ENCODE assay signal across 8 cellular contexts in genomic region chr17:79812969-79813825, GRCh38. TPM values are rescaled to one million over a fixed set of nuclear protein-coding genes. Genes with fewer than 3 reads are reported as not detected.
DNase-seq lines count a peak whose midpoint lies in the region; ATAC-seq and TF ChIP-seq lines count a peak whose summit lies in the region.

No MANE protein-coding gene starts in this region.

- peak overlapping the region; percentile 21 to 62 (median 36) for H3K4me3 ChIP-seq in esophagus squamous epithelium

- no peak overlapping the region for H3K27ac ChIP-seq in esophagus squamous epithelium

- no peaks in the 10 kb centered on the region for H3K36me3 Mint-ChIP-seq in stimulated activated effector memory CD8-positive, alpha-beta T cell treated with anti-CD3 and anti-CD28 coated beads, Interleukin-12 subunit alpha, Interleukin-12 subunit beta, amount 100 ng/mL, for 72 hours

- peaks cover 47 to 74% (median 68%) of the 10 kb centered on the region in 3 donors for H3K4me1 ChIP-seq in esophagus squamous epithelium

- peaks cover 46 to 100% (median 59%) of the 10 kb centered on the region in 4 donors for H3K27me3 ChIP-seq in esophagus squamous epithelium

- H3K4me1 Mint-ChIP-seq in stimulated activated effector memory CD8-positive, alpha-beta T cell treated with anti-CD3 and anti-CD28 coated beads, Interleukin-12 subunit alpha, Interleukin-12 subunit beta, amount 100 ng/mL, for 72 hours, result peaks cover 31% of the 10 kb centered on the region

- peak overlapping the region; percentile 67 for H3K4me3 Mint-ChIP-seq in stimulated activated effector memory CD8-positive, alpha-beta T cell treated with anti-CD3 and anti-CD28 coated beads, Interleukin-12 subunit alpha, Interleukin-12 subunit beta, amount 100 ng/mL, for 72 hours

- no peak for TF ChIP-seq CTCF in esophagus squamous epithelium (IDR thresholded peaks at IDR 0.05)

- DNase-seq in NCI-H748 (lab: John Stamatoyannopoulos, UW; ENCODE audit: unreplicated experiment) (peak; percentile 60), NCI-H748 treated with DMSO at 0.1 percent for 48 hours (lab: John Stamatoyannopoulos, UW) (no peak), RKO (ENCODE audit: low spot score) (peak; percentile 23), esophagus squamous epithelium (lab: John Stamatoyannopoulos, UW) (no peak), HCEC 1CT (no peak)
- no peak for DNase-seq in stimulated activated effector memory CD8-positive, alpha-beta T cell treated with anti-CD3 and anti-CD28 coated beads, Interleukin-12 subunit alpha, Interleukin-12 subunit beta, amount 100 ng/mL, for 72 hours (ENCODE audit: low spot score in 2 of 2)

- WGBS in esophagus squamous epithelium, 2 donors, result 0% methylated on average over 3 of the region's 102 CpGs; no CpG with 5 or more reads in 1 of the 2 donors

- no peak for ATAC-seq in stimulated activated effector memory CD8-positive, alpha-beta T cell treated with anti-CD3 and anti-CD28 coated beads, Interleukin-12 subunit alpha, Interleukin-12 subunit beta, amount 100 ng/mL, for 72 hours
- ATAC-seq in GM18519 (IDR thresholded peaks at IDR 0.05; ENCODE audit: low FRiP score, unreplicated experiment) (no peak), HG03565 (IDR thresholded peaks at IDR 0.05; ENCODE audit: unreplicated experiment) (no peak)

- H3K27ac Mint-ChIP-seq in stimulated activated effector memory CD8-positive, alpha-beta T cell treated with anti-CD3 and anti-CD28 coated beads, Interleukin-12 subunit alpha, Interleukin-12 subunit beta, amount 100 ng/mL, for 72 hours, result no peak overlapping the region

- H3K9me3 ChIP-seq in esophagus squamous epithelium, result no peaks in the 10 kb centered on the region

- no peak for TF ChIP-seq POLR2A in esophagus squamous epithelium (IDR thresholded peaks at IDR 0.05)

- H3K36me3 ChIP-seq in esophagus squamous epithelium, result no peaks in the 10 kb centered on the region

- intact Hi-C loops in esophagus squamous epithelium (cut with DNase I), result no loop called here

- H3K9me3 Mint-ChIP-seq in stimulated activated effector memory CD8-positive, alpha-beta T cell treated with anti-CD3 and anti-CD28 coated beads, Interleukin-12 subunit alpha, Interleukin-12 subunit beta, amount 100 ng/mL, for 72 hours, result no peaks in the 10 kb centered on the region

RNA-seq across cellular contexts. Expression of gene CBX8, which starts 16.3 kb away (rescaled TPM):
- 1 to 10 TPM; 2.3 to 4.7 (median 2.6) TPM for total RNA-seq in esophagus squamous epithelium

RNA-seq across cellular contexts. Expression of gene CBX4, which starts 26.0 kb away (rescaled TPM):
- 10 to 100 TPM in 3 of 4 donors, 1 to 10 TPM in 1; 9.0 to 26.3 (median 17.1) TPM for total RNA-seq in esophagus squamous epithelium

RNA-seq across cellular contexts. Expression of gene CBX2, which starts 35.2 kb away (rescaled TPM):
- total RNA-seq in esophagus squamous epithelium, result 10 to 100 TPM in 2 of 4 donors, 1 to 10 TPM in 2; 4.6 to 12.9 (median 8.7) TPM

Comparison
In these comparisons a context has a peak if more than half of its experiments do, and no peak if none do; other contexts are left out.
1. DNase-seq: peak in NCI-H748 (single experiment) and RKO (single experiment); none in NCI-H748 treated with DMSO at 0.1 percent for 48 hours (single experiment), esophagus squamous epithelium (single experiment), stimulated activated effector memory CD8-positive, alpha-beta T cell treated with anti-CD3 and anti-CD28 coated beads, Interleukin-12 subunit alpha, Interleukin-12 subunit beta, amount 100 ng/mL, for 72 hours (0 of 2) and HCEC 1CT (single experiment).